In genomic region chr6:135088232-135088760, GRCh38 we compare ENCODE assay signal across 12 cellular contexts. TPM values are rescaled to one million over a fixed set of nuclear protein-coding genes. Genes with fewer than 3 reads are reported as not detected.
DNase-seq lines count a peak whose midpoint lies in the region; ATAC-seq, FAIRE-seq and TF ChIP-seq lines count a peak whose summit lies in the region.
"Had no signal": no experiment of that assay in that cellular context is flagged by ENCODE, and none has a peak within 500 bp of the region (broad histone marks: within the 10 kb centered on the region; RNA-seq: fewer than 3 reads in every experiment).

No MANE protein-coding gene starts in this region.

- TF ChIP-seq POLR2A in gastrocnemius medialis (IDR thresholded peaks at IDR 0.05) (no peak), suprapubic skin (IDR thresholded peaks at IDR 0.05) (no peak)

- H3K27me3 ChIP-seq in OCI-LY3 (ENCODE audit: low read depth, low read length) (no peaks in the 10 kb centered on the region), gastrocnemius medialis (no peaks in the 10 kb centered on the region), suprapubic skin (no peaks in the 10 kb centered on the region)

- H3K4me3 ChIP-seq in OCI-LY3 (ENCODE audit: low read length) (peak overlapping the region; percentile 65), gastrocnemius medialis (no peak overlapping the region), suprapubic skin (no peak overlapping the region)

- peaks cover 8% of the 10 kb centered on the region for H3K36me3 ChIP-seq in OCI-LY3 (replicated peaks; ENCODE audit: low read depth, low read length)
- no peaks in the 10 kb centered on the region for H3K36me3 ChIP-seq in gastrocnemius medialis
- no peaks in the 10 kb centered on the region for H3K36me3 ChIP-seq in suprapubic skin

- FAIRE-seq in urothelium cell line (lab: Jason Lieb, UNC), result no peak
- FAIRE-seq: G401.6, islet of Langerhans had no signal

- 79% methylated on average over 2 of the region's 2 CpGs for WGBS in suprapubic skin

- no peaks in the 10 kb centered on the region for H3K36me3 Mint-ChIP-seq in natural killer cell

- H3K9me3 ChIP-seq in OCI-LY3 (ENCODE audit: insufficient read depth, low read length) (no peaks in the 10 kb centered on the region; the same call in 1 of the 2 replicates), gastrocnemius medialis (no peaks in the 10 kb centered on the region), suprapubic skin (no peaks in the 10 kb centered on the region)

- H3K4me3 Mint-ChIP-seq in natural killer cell, result peak overlapping the region; percentile 63

- H4K20me1 ChIP-seq in OCI-LY3 (ENCODE audit: insufficient read depth, low read length), result peaks cover 11% of the 10 kb centered on the region

- H3K27ac ChIP-seq in OCI-LY3 (ENCODE audit: low read length), result 0 out of 2 replicates have a peak overlapping the region, but pooled peaks have one; percentile 8
- H3K27ac ChIP-seq in gastrocnemius medialis, result no peak overlapping the region
- H3K27ac ChIP-seq in suprapubic skin, result no peak overlapping the region

- H3K9ac ChIP-seq in OCI-LY3 (ENCODE audit: low read length), result no peak overlapping the region

- DNase-seq in natural killer cell (no peak), gastrocnemius medialis (no peak), urothelium cell line (ENCODE audit: low spot score) (no peak), suprapubic skin (ENCODE audit: low spot score in 2 of 2) (no peak)
- no peak for DNase-seq in activated CD8-positive, alpha-beta memory T cell treated with anti-CD3 and anti-CD28 coated beads, Interleukin-2, amount 50 U/mL, for 48 hours
- DNase-seq: aorta, NCI-H524 had no signal

- no peaks in the 10 kb centered on the region for H3K27me3 Mint-ChIP-seq in natural killer cell (ENCODE audit: low read depth in 2 of 2)

- H3K4me1 Mint-ChIP-seq in natural killer cell, result peaks cover 36% of the 10 kb centered on the region in 2 donors

- H3K9me3 Mint-ChIP-seq in natural killer cell, result no peaks in the 10 kb centered on the region

- ATAC-seq in GM19025 (IDR thresholded peaks at IDR 0.05; ENCODE audit: low read depth, unreplicated experiment), result peak; percentile 3
- peak; percentile 3 for ATAC-seq in HG02973 (IDR thresholded peaks at IDR 0.05; ENCODE audit: unreplicated experiment)
- no peak for ATAC-seq in natural killer cell
- ATAC-seq in gastrocnemius medialis, result no peak

- H3K4me2 ChIP-seq in OCI-LY3 (ENCODE audit: low read length), result peak overlapping the region; percentile 87

- in situ Hi-C loops in gastrocnemius medialis (cut with MboI; ENCODE audit: low sequenced_read_pairs in 4 of 4), result no loop called here

- no peak overlapping the region for H2AFZ ChIP-seq in OCI-LY3 (ENCODE audit: low read depth, low read length)

- H3K4me1 ChIP-seq in OCI-LY3 (ENCODE audit: low read length) (peaks cover 46% of the 10 kb centered on the region), gastrocnemius medialis (no peaks in the 10 kb centered on the region), suprapubic skin (no peaks in the 10 kb centered on the region)

- intact Hi-C loops in natural killer cell (cut with micrococcal nuclease), result loop anchor here (2.0 kb wide), 1 partner anchor 95 kb away; no protein-coding TSS in a partner anchor
- intact Hi-C loops in gastrocnemius medialis (cut with DNase I; ENCODE audit: low total_unique reads), result no loop called here

- TF ChIP-seq EP300 in suprapubic skin (IDR thresholded peaks at IDR 0.05), result no peak

- peaks cover 3% of the 10 kb centered on the region; the same call in 1 of the 2 replicates for H3K79me2 ChIP-seq in OCI-LY3 (ENCODE audit: low read length)

- TF ChIP-seq CTCF in OCI-LY3 (IDR thresholded peaks at IDR 0.05; ENCODE audit: low read depth, low read length) (no peak), natural killer cell (IDR thresholded peaks at IDR 0.05) (no peak), gastrocnemius medialis (IDR thresholded peaks at IDR 0.05 in 4 of 5, conservative IDR thresholded peaks at IDR 0.05 in 1 of 5) (no peak), suprapubic skin (IDR thresholded peaks at IDR 0.05) (no peak)

- H3K27ac Mint-ChIP-seq in natural killer cell, result peak overlapping the region; percentile 24 to 70

RNA-seq across cellular contexts. Expression of gene HBS1L, which starts 33.7 kb away (rescaled TPM):
- total RNA-seq in natural killer cell (10 to 100 TPM; 75.3 to 82.2 (median 80.1) TPM), gastrocnemius medialis (100 to 1,000 TPM in 3 of 4 donors, 10 to 100 TPM in 1; 97.9 to 139 (median 120) TPM), suprapubic skin (10 to 100 TPM; 33.9 to 43.0 (median 36.1) TPM)

Comparison
In these comparisons a context has a peak if more than half of its experiments do, and no peak if none do; other contexts are left out.
1. ATAC-seq: peak in GM19025 (single experiment) and HG02973 (single experiment); none in natural killer cell (0 of 3) and gastrocnemius medialis (0 of 2).